ENCODE assay signal across 8 cellular contexts in the genomic region with DNA sequence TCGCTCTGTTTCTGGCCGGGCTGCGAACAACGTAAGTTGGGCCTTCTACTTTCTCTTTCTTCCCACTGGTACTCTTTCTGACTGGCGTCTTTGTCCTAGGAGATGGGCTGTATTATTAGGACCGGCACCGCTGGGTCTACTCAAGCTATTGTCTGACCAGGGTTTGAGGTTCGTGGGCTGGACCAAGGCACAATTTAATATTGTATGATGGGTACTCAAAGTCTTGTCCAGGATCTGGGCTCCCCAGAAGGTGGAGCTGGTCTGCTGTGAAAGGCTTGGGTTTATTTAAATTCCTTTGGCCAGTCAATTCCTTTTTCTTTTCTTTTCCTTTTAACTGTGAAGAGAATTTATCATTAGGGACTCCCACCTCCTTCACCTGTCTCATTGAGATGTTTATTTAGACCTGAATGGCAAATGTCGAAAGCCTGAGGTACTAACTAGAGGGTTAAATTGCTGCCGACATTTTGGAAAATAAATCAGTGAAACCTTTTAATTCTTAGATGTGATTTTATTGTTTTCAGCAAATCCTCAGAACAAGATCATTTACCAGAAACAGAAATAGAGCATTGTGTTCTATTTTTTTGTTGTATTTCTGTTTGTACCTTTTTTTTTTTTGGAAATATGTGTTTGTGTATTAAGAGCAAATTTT. TPM values are rescaled to one million over a fixed set of nuclear protein-coding genes. Genes with fewer than 3 reads are reported as not detected.
A peak's percentile ranks its signal among the peaks of the same experiment; 100 is the strongest.
DNase-seq lines count a peak whose midpoint lies in the region; ATAC-seq, FAIRE-seq and TF ChIP-seq lines count a peak whose summit lies in the region.

No MANE protein-coding gene starts in this region.

- peaks cover 3% of the 10 kb centered on the region for H3K36me3 Mint-ChIP-seq in type B pancreatic cell

- peak overlapping the region; percentile 98 for H3K4me3 Mint-ChIP-seq in type B pancreatic cell

- H3K27me3 ChIP-seq in dorsolateral prefrontal cortex (no peaks in the 10 kb centered on the region), lung (ENCODE audit: control insufficient read depth, insufficient read depth) (no peaks in the 10 kb centered on the region)

- H3K4me1 ChIP-seq in lung (ENCODE audit: control insufficient read depth in 2 of 2, insufficient read depth in 2 of 2, low read length in 2 of 2): peaks cover 0 to 3% of the 10 kb centered on the region in 2 donors

- 5 to 6% methylated on average over 10 of the region's 10 CpGs for WGBS in lung, 2 donors

- no peaks in the 10 kb centered on the region for H3K9me3 Mint-ChIP-seq in type B pancreatic cell

- intact Hi-C loops in dorsolateral prefrontal cortex (cut with DNase I): loop anchor here (5.0 kb wide), 2 partner anchors 126 to 549 kb away; no protein-coding TSS in a partner anchor

- FAIRE-seq in RCC 7860 (lab: Jason Lieb, UNC): peak; percentile 15

- peak; percentile 67 for DNase-seq in GM03348 (ENCODE audit: low spot score)
- peak; percentile 53 for DNase-seq in RCC 7860 (ENCODE audit: low spot score)
- peak in 5 of 10 donors; percentile 31 to 69 (median 54) for DNase-seq in dorsolateral prefrontal cortex
- DNase-seq in lung (ENCODE audit: low spot score): no peak
- DNase-seq in type B pancreatic cell (ENCODE audit: extremely low spot score, unreplicated experiment): no peak
- no peak for DNase-seq in NK-92 (lab: John Stamatoyannopoulos, UW; ENCODE audit: unreplicated experiment)

- no peaks in the 10 kb centered on the region for H3K27me3 Mint-ChIP-seq in type B pancreatic cell

- ATAC-seq in HG03095 (IDR thresholded peaks at IDR 0.05; ENCODE audit: unreplicated experiment) (peak; percentile 19), lung (ENCODE audit: insufficient read depth, low FRiP score) (peak; percentile 16)

- no peaks in the 10 kb centered on the region for H3K9me3 ChIP-seq in lung (ENCODE audit: control insufficient read depth in 2 of 2, insufficient read depth in 1 of 2, low read length in 1 of 2)

- H3K4me3 ChIP-seq in dorsolateral prefrontal cortex (peak overlapping the region; percentile 58 to 98 (median 86)), lung (peak overlapping the region; percentile 59)

- H3K4me1 Mint-ChIP-seq in type B pancreatic cell (ENCODE audit: unreplicated experiment): peaks cover 11% of the 10 kb centered on the region

- H3K36me3 ChIP-seq in lung (ENCODE audit: control insufficient read depth in 2 of 2, insufficient read depth in 2 of 2, low read length in 2 of 2): peaks cover 0 to 3% of the 10 kb centered on the region in 2 donors

- H3K27ac ChIP-seq in 22Rv1 (peak overlapping the region; percentile 84), dorsolateral prefrontal cortex (peak overlapping the region; percentile 51 to 95 (median 89)), lung (ENCODE audit: low read depth in 1 of 2, low read length in 1 of 2) (peak overlapping the region in 1 of 2 donors; percentile 86)

- peak; percentile 63 for TF ChIP-seq CTCF in 22Rv1 (IDR thresholded peaks at IDR 0.05)
- TF ChIP-seq CTCF in dorsolateral prefrontal cortex (IDR thresholded peaks at IDR 0.05 in 54 of 56, conservative IDR thresholded peaks at IDR 0.05 in 2 of 56; ENCODE audit: low read depth in 1 of 56, partially characterized antibody in 56 of 56): peak in 55 of 56 donors; percentile 8 to 67 (median 52)
- no peak for TF ChIP-seq CTCF in lung (IDR thresholded peaks at IDR 0.05; ENCODE audit: control extremely low read depth, extremely low read depth)
- TF ChIP-seq CTCF in type B pancreatic cell (conservative IDR thresholded peaks at IDR 0.05): peak; percentile 65

- peak overlapping the region; percentile 95 for H3K27ac Mint-ChIP-seq in type B pancreatic cell

RNA-seq across cellular contexts. Expression of a gene that starts 0.4 kb away (rescaled TPM):
- total RNA-seq in dorsolateral prefrontal cortex (10 to 100 TPM; 28.2 to 72.1 (median 48.6) TPM), lung (10 to 100 TPM in 1 of 2 donors, 1 to 10 TPM in 1; 9.1 to 24.3 TPM), type B pancreatic cell (ENCODE audit: low replicate concordance) (6.7 and 13.4 TPM in 2 replicates)
- polyA plus RNA-seq in lung: 1 to 10 TPM; 3.0 to 5.6 TPM

RNA-seq across cellular contexts. Expression of a gene that starts 0.8 kb away (rescaled TPM):
- total RNA-seq in dorsolateral prefrontal cortex: 10 to 100 TPM in 67 of 120 experiments, 1 to 10 TPM in 53; 3.3 to 18.7 (median 10.3) TPM
- total RNA-seq in lung: 1 to 10 TPM; 3.0 to 3.1 TPM
- polyA plus RNA-seq in lung: 1 to 10 TPM; 1.2 to 1.5 TPM
- total RNA-seq in type B pancreatic cell (ENCODE audit: low replicate concordance): 2.7 and 5.3 TPM in 2 replicates

RNA-seq across cellular contexts. Expression of a gene that starts 39.1 kb away (rescaled TPM):
- total RNA-seq in dorsolateral prefrontal cortex: 100 to 1,000 TPM in 29 of 120 experiments, 10 to 100 TPM in 91; 31.8 to 211 (median 79.7) TPM
- total RNA-seq in lung: 1 to 10 TPM; 4.2 to 8.6 TPM
- polyA plus RNA-seq in lung: 1 to 10 TPM; 5.0 to 8.7 TPM
- total RNA-seq in type B pancreatic cell (ENCODE audit: low replicate concordance): 13.9 and 15.7 TPM in 2 replicates

Comparison
In these comparisons a context has a peak if more than half of its experiments do, and no peak if none do; other contexts are left out.
1. DNase-seq: peak in GM03348 (single experiment) and RCC 7860 (single experiment); none in lung (single experiment), type B pancreatic cell (single experiment) and NK-92 (single experiment).